ENCODE assay signal across 1 cellular context in genomic region chr14:24911324-24912095, GRCh38.
TF ChIP-seq lines count a peak whose summit lies in the region.

No MANE protein-coding gene starts in this region.

TF ChIP-seq in GM12878, 131 proteins besides CTCF, POLR2A, EP300 and RAD21 (continued from another document):
- TF ChIP-seq IRF5 (IDR thresholded peaks at IDR 0.05; ENCODE audit: borderline replicate concordance): peak; percentile 40; the same call in 1 of the 2 replicates
- TF ChIP-seq GATAD2B (conservative IDR thresholded peaks at IDR 0.05; ENCODE audit: low read depth): 0 out of 2 replicates have a peak, but pooled peaks have one; percentile 36
- peak; percentile 87 for TF ChIP-seq NBN (IDR thresholded peaks at IDR 0.05)
- TF ChIP-seq, protein P1, sequence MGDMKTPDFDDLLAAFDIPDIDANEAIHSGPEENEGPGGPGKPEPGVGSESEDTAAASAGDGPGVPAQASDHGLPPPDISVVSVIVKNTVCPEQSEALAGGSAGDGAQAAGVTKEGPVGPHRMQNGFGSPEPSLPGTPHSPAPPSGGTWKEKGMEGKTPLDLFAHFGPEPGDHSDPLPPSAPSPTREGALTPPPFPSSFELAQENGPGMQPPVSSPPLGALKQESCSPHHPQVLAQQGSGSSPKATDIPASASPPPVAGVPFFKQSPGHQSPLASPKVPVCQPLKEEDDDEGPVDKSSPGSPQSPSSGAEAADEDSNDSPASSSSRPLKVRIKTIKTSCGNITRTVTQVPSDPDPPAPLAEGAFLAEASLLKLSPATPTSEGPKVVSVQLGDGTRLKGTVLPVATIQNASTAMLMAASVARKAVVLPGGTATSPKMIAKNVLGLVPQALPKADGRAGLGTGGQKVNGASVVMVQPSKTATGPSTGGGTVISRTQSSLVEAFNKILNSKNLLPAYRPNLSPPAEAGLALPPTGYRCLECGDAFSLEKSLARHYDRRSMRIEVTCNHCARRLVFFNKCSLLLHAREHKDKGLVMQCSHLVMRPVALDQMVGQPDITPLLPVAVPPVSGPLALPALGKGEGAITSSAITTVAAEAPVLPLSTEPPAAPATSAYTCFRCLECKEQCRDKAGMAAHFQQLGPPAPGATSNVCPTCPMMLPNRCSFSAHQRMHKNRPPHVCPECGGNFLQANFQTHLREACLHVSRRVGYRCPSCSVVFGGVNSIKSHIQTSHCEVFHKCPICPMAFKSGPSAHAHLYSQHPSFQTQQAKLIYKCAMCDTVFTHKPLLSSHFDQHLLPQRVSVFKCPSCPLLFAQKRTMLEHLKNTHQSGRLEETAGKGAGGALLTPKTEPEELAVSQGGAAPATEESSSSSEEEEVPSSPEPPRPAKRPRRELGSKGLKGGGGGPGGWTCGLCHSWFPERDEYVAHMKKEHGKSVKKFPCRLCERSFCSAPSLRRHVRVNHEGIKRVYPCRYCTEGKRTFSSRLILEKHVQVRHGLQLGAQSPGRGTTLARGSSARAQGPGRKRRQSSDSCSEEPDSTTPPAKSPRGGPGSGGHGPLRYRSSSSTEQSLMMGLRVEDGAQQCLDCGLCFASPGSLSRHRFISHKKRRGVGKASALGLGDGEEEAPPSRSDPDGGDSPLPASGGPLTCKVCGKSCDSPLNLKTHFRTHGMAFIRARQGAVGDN (IDR thresholded peaks at IDR 0.05): peak; percentile 11; the same call in 1 of the 2 replicates
- TF ChIP-seq CBFB (IDR thresholded peaks at IDR 0.05; ENCODE audit: low read depth): no peak
- TF ChIP-seq BHLHE40 (IDR thresholded peaks at IDR 0.05; ENCODE audit: borderline replicate concordance in 1 of 2, low read depth in 2 of 2, low read length in 1 of 2): peak; percentile 61 to 78
